In the genomic region with DNA sequence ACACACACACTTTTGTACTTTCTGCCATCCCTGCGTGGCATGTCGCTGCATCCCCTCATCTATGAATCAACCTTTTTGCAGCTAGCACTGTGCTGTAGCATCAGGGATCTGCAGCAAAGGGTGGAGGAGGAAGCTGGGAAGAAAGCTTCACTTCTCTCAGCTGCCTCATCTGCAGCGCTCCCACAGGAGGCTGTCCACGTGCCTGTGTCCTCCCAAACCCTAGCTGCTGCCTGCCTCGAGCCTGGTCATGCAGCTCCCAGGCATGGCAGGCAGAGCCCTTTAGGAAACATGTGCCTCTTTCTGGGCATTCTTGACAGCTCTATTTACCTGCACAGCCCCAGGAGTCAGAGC, we compare ENCODE assay signal across 1 cellular context.
TF ChIP-seq lines count a peak whose summit lies in the region.

No MANE protein-coding gene starts in this region.

TF ChIP-seq in A549, 52 proteins besides CTCF, POLR2A, EP300 and RAD21 (continued from another document):
- TF ChIP-seq, protein P1, sequence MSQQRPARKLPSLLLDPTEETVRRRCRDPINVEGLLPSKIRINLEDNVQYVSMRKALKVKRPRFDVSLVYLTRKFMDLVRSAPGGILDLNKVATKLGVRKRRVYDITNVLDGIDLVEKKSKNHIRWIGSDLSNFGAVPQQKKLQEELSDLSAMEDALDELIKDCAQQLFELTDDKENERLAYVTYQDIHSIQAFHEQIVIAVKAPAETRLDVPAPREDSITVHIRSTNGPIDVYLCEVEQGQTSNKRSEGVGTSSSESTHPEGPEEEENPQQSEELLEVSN (IDR thresholded peaks at IDR 0.05; ENCODE audit: borderline replicate concordance, low read depth): peak; percentile 85
- TF ChIP-seq KDM1A (IDR thresholded peaks at IDR 0.05; ENCODE audit: low read depth) (no peak), ELK1 (IDR thresholded peaks at IDR 0.05; ENCODE audit: low read depth, low read length) (no peak), KDM5A (IDR thresholded peaks at IDR 0.05) (no peak), HES2 (IDR thresholded peaks at IDR 0.05) (no peak), ZC3H11A (IDR thresholded peaks at IDR 0.05) (no peak), CHD2 (IDR thresholded peaks at IDR 0.05; ENCODE audit: low read length, partially characterized antibody) (no peak)
TF ChIP-seq in A549: peak in this region for 14.
